ENCODE assay signal across 8 cellular contexts in the genomic region with DNA sequence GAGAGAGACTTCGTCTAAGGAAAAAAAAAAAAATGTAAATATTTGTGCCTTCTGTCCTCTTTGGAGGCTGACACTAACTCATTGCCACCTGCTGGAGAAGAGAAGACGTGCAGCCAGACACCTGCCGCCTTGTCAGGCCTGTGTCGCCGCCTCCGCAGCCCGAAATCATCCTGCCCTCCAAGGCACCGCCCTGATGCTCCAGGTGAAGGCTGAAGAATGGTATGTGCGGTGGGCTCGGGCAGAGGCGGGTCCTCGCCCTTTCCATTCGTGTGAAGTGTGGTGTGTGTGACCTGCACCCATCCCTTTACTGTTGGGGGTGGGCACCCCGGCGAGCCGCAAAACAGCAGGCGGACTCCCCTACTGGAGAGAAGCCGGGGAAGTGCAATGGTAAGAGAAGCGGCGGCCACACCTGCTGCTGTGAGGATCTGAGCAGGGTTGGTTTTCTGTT.
A peak's percentile ranks its signal among the peaks of the same experiment; 100 is the strongest.
DNase-seq lines count a peak whose midpoint lies in the region; ATAC-seq, FAIRE-seq and TF ChIP-seq lines count a peak whose summit lies in the region.

No MANE protein-coding gene starts in this region.

- FAIRE-seq in HTR-8/SVneo (lab: Jason Lieb, UNC) = peak; percentile 28

- H3K9me3 ChIP-seq in A673 (ENCODE audit: low read depth, low read length, poor library complexity, severe bottlenecking) (no peaks in the 10 kb centered on the region), SK-N-SH (no peaks in the 10 kb centered on the region)

- no peak overlapping the region for H3K27ac Mint-ChIP-seq in activated naive CD8-positive, alpha-beta T cell

- H3K4me3 Mint-ChIP-seq in activated naive CD8-positive, alpha-beta T cell = peak overlapping the region; percentile 53

- H3F3A ChIP-seq in SK-N-SH (replicated peaks; ENCODE audit: insufficient read depth) = no peaks in the 10 kb centered on the region

- TF ChIP-seq EP300 in SK-N-SH (IDR thresholded peaks at IDR 0.05; ENCODE audit: borderline replicate concordance in 1 of 2, low read depth in 1 of 2, low read length in 1 of 2) = no peak

- H3K9me3 Mint-ChIP-seq in activated naive CD8-positive, alpha-beta T cell (ENCODE audit: low read depth) = no peaks in the 10 kb centered on the region

- TF ChIP-seq CTCF in A673 (conservative IDR thresholded peaks at IDR 0.05; ENCODE audit: low read depth, low read length) (peak; percentile 58), SK-N-SH (IDR thresholded peaks at IDR 0.05) (peak; percentile 57), retinal pigment epithelial cell (conservative IDR thresholded peaks at IDR 0.05; ENCODE audit: low read depth, low read length) (peak; percentile 67)

- H3K4me1 Mint-ChIP-seq in activated naive CD8-positive, alpha-beta T cell (ENCODE audit: low read depth) = peaks cover 3% of the 10 kb centered on the region

- H3K27me3 ChIP-seq in A673 (replicated peaks; ENCODE audit: insufficient read depth, low read depth, low read length, poor library complexity) (no peaks in the 10 kb centered on the region), SK-N-SH (ENCODE audit: insufficient read depth) (no peaks in the 10 kb centered on the region)

- ATAC-seq in GM18867 (IDR thresholded peaks at IDR 0.05; ENCODE audit: unreplicated experiment) = peak; percentile 80
- peak; percentile 61 to 81 for ATAC-seq in left cardiac atrium
- ATAC-seq in GM21367 (IDR thresholded peaks at IDR 0.05; ENCODE audit: unreplicated experiment) = no peak

- CTCF ChIA-PET in A673 (lab: Charles Lee) = no interaction called here
- CTCF ChIA-PET in SK-N-SH (lab: Yijun Ruan, JAX) = interaction anchor here (1.0 to 1.6 kb wide), 3 partner anchors 18 to 658 kb away, joined by 3 to 6 read pairs (median 6); no protein-coding TSS in a partner anchor

- H3K4me3 ChIP-seq in A673 (ENCODE audit: low read depth, low read length, poor library complexity, severe bottlenecking) (no peak overlapping the region), SK-N-SH (ENCODE audit: low read depth in 2 of 2, low read length in 1 of 2) (no peak overlapping the region), retinal pigment epithelial cell (ENCODE audit: low read length) (peak overlapping the region; percentile 35)

- intact Hi-C loops in A673 (cut with micrococcal nuclease; ENCODE audit: unreplicated experiment) (no loop called here), left cardiac atrium (cut with DNase I) (no loop called here)

- no peaks in the 10 kb centered on the region for H3K9me2 ChIP-seq in SK-N-SH

- H3K36me3 ChIP-seq in A673 (ENCODE audit: insufficient read depth, low read length, poor library complexity, severe bottlenecking) = no peaks in the 10 kb centered on the region
- H3K36me3 ChIP-seq in SK-N-SH (replicated peaks in 1 of 2; ENCODE audit: control insufficient read depth in 1 of 2, insufficient read depth in 2 of 2, low read length in 1 of 2) = no peaks in the 10 kb centered on the region

- H3K79me2 ChIP-seq in SK-N-SH (ENCODE audit: insufficient read depth) = no peaks in the 10 kb centered on the region

- no peaks in the 10 kb centered on the region for H3K36me3 Mint-ChIP-seq in activated naive CD8-positive, alpha-beta T cell

- DNase-seq in A673 (ENCODE audit: low spot score) = peak; percentile 68
- peak; percentile 58 for DNase-seq in HTR-8/SVneo (ENCODE audit: insufficient read length, low spot score)
- peak; percentile 70 for DNase-seq in SK-N-SH
- peak; percentile 55 for DNase-seq in left cardiac atrium
- DNase-seq in retinal pigment epithelial cell (ENCODE audit: low read depth) = no peak

- no peak overlapping the region for H2AFZ ChIP-seq in SK-N-SH (ENCODE audit: low read depth)

- no TSS peak for BruUV-seq in A673 (replicated peaks; lab: Mats Ljungman, UMichigan)

- peak; percentile 49 for TF ChIP-seq RAD21 in SK-N-SH (IDR thresholded peaks at IDR 0.05; ENCODE audit: low read length)

- peaks cover 1% of the 10 kb centered on the region for H3K27me3 Mint-ChIP-seq in activated naive CD8-positive, alpha-beta T cell

- WGBS in SK-N-SH (ENCODE audit: low lambda C conversion rate) = 75% methylated on average over 20 of the region's 20 CpGs

- POLR2A ChIA-PET in A673 (lab: Charles Lee; ENCODE audit: low non-redundant PET) (no interaction called here), SK-N-SH (lab: Yijun Ruan, JAX) (no interaction called here)

- no peaks in the 10 kb centered on the region for H4K20me1 ChIP-seq in SK-N-SH (ENCODE audit: insufficient read depth)

- H3K27ac ChIP-seq in A673 (ENCODE audit: low read depth, low read length, poor library complexity, severe bottlenecking) = no peak overlapping the region
- no peak overlapping the region for H3K27ac ChIP-seq in SK-N-SH (ENCODE audit: low read depth in 2 of 2, low read length in 1 of 2)

- H3K4me1 ChIP-seq in A673 (ENCODE audit: insufficient read depth, low read length, poor library complexity, severe bottlenecking) (no peaks in the 10 kb centered on the region), SK-N-SH (ENCODE audit: control insufficient read depth in 1 of 2, insufficient read depth in 2 of 2, low read depth in 1 of 2, low read length in 1 of 2) (no peaks in the 10 kb centered on the region)

- no peak overlapping the region for H3K4me2 ChIP-seq in SK-N-SH

- no peak overlapping the region for H3K9ac ChIP-seq in SK-N-SH

TF ChIP-seq in SK-N-SH, 30 proteins besides CTCF, POLR2A, EP300 and RAD21:
- TF ChIP-seq SMC3 (IDR thresholded peaks at IDR 0.05; ENCODE audit: low read depth, low read length) (peak; percentile 40; the same call in 1 of the 2 replicates), RXRA (IDR thresholded peaks at IDR 0.05; ENCODE audit: borderline replicate concordance, low read depth) (no peak), TCF12 (IDR thresholded peaks at IDR 0.05) (no peak), POLR2AphosphoS5 (IDR thresholded peaks at IDR 0.05; ENCODE audit: low read depth, low read length) (no peak)
- TF ChIP-seq, protein P1, sequence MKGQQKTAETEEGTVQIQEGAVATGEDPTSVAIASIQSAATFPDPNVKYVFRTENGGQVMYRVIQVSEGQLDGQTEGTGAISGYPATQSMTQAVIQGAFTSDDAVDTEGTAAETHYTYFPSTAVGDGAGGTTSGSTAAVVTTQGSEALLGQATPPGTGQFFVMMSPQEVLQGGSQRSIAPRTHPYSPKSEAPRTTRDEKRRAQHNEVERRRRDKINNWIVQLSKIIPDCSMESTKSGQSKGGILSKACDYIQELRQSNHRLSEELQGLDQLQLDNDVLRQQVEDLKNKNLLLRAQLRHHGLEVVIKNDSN (IDR thresholded peaks at IDR 0.05; ENCODE audit: borderline replicate concordance, low read depth) = no peak
TF ChIP-seq in SK-N-SH: peak in this region for 1.
